In the genomic region with DNA sequence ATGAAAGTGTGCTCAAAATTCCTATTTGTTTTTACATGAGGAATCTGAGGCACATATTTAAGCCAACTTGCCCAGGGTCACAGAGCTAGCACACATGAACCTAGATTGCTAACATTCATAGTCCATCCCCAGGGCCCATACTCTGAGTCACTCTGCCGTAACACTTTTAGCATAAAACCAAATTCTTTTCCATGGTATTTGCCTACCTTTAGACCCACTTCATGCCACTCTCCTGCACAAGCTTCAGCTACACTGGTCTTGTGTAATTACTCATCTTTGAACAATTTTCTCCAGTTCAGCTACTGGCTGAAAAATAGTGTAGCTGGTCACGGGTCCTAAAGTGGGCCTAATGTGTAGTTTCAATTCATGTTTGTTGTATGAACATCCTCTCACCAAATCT, we compare ENCODE assay signal across 20 cellular contexts.
"Had no signal": no experiment of that assay in that cellular context is flagged by ENCODE, and none has a peak within 500 bp of the region (broad histone marks: within the 10 kb centered on the region; RNA-seq: fewer than 3 reads in every experiment).

No MANE protein-coding gene starts in this region.

- H3K4me1 ChIP-seq: breast epithelium, right atrium auricular region, tibial nerve, vagina had no signal

- H3K27me3 ChIP-seq: breast epithelium, right atrium auricular region, tibial nerve, vagina had no signal

- H3K27ac ChIP-seq: breast epithelium, right atrium auricular region, skin epidermis, tibial nerve, vagina had no signal

- DNase-seq: activated CD4-positive, alpha-beta T cell treated with anti-CD3 and anti-CD28 coated beads, Interleukin-2, amount 50 U/mL, for 1 hour; activated CD4-positive, CD25-positive, alpha-beta regulatory T cell; activated CD8-positive, alpha-beta memory T cell treated with anti-CD3 and anti-CD28 coated beads for 24 hours; activated naive CD4-positive, alpha-beta T cell; activated naive CD8-positive, alpha-beta T cell treated with anti-CD3 and anti-CD28 coated beads, Interleukin-2, amount 10 ng/mL, durations not matched to agents 7 days and 5 days; anterior cingulate cortex; dermis blood vessel endothelial cell; endodermal cell; glutamatergic neuron; kidney glomerular epithelial cell; occipital lobe; stimulated activated CD4-positive, alpha-beta T cell treated with anti-CD3 and anti-CD28 coated beads, Interleukin-4, amount 100 ng/mL, for 24 hours; stimulated activated naive CD4-positive, alpha-beta T cell; substantia nigra; T-helper 2 cell had no signal

- H3K36me3 ChIP-seq: breast epithelium, right atrium auricular region, tibial nerve, vagina had no signal

- H3K9me3 ChIP-seq: breast epithelium, right atrium auricular region, tibial nerve, vagina had no signal

- H3K4me3 ChIP-seq: breast epithelium, right atrium auricular region, skin epidermis, tibial nerve, vagina had no signal
